Comparison of ENCODE assay signal across 22 cellular contexts in the genomic region with DNA sequence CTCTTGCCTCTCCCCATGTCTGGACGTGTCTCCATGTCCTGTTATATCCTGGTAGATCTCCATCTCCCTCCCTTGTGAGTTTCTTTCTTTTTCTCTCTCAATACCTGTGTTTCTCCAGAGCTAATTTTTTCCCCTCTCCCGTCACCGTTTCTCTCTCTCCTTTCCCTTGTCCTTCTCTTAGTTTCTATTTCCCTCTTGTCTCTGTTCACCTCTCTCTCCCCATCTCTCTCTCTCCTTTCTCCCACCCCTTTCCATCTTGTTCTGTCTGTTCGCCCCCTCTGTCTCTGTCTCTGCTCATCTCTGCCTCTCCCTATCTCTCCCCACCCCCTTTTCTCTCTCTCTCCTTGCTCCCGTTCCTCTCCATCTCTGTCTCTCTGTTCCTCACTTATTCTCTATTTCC. TPM values are rescaled to one million over a fixed set of nuclear protein-coding genes. Genes with fewer than 3 reads are reported as not detected.
DNase-seq lines count a peak whose midpoint lies in the region; ATAC-seq and TF ChIP-seq lines count a peak whose summit lies in the region.
"Had no signal": no experiment of that assay in that cellular context is flagged by ENCODE, and none has a peak within 500 bp of the region (broad histone marks: within the 10 kb centered on the region; RNA-seq: fewer than 3 reads in every experiment).

No MANE protein-coding gene starts in this region.

- no peak for ATAC-seq in activated CD4-positive, CD25-positive, alpha-beta regulatory T cell treated with anti-CD3 and anti-CD28 coated beads, Interleukin-2, amount 50 U/mL, for 24 hours
- ATAC-seq in natural killer cell (no peak), GM18520 (IDR thresholded peaks at IDR 0.05; ENCODE audit: unreplicated experiment) (no peak)
- ATAC-seq: CD8-positive, alpha-beta T cell; GM12878 had no signal

- H3K36me3 ChIP-seq in HEK293 (ENCODE audit: control insufficient read depth in 2 of 2, insufficient read depth in 1 of 2, low read length in 2 of 2) = no peaks in the 10 kb centered on the region
- H3K36me3 ChIP-seq: BLaER1 treated with 17β-estradiol and CSF1 and Interleukin-3, amounts not matched to agents 10 nM and 100 nM had no signal

- H3K4me3 ChIP-seq in HEK293 (ENCODE audit: low read depth, low read length) (no peak overlapping the region), dorsolateral prefrontal cortex (peak overlapping the region in 4 of 59 donors; percentile 2 to 15 (median 10))
- H3K4me3 ChIP-seq: BLaER1 treated with 17β-estradiol and CSF1 and Interleukin-3, amounts not matched to agents 10 nM and 100 nM; GM12878 had no signal

- H3K27me3 ChIP-seq in dorsolateral prefrontal cortex = peaks cover 0 to 26% (median 0%) of the 10 kb centered on the region in 45 donors

- H3K9me3 ChIP-seq in HEK293 (ENCODE audit: control insufficient read depth, insufficient read depth, low read depth, low read length) = no peaks in the 10 kb centered on the region

- no peaks in the 10 kb centered on the region for H3K36me3 Mint-ChIP-seq in natural killer cell
- H3K36me3 Mint-ChIP-seq: CD8-positive, alpha-beta T cell had no signal

- no peak overlapping the region for H3K4me3 Mint-ChIP-seq in natural killer cell
- H3K4me3 Mint-ChIP-seq: B cell; CD4-positive, alpha-beta T cell; CD8-positive, alpha-beta T cell had no signal

- H3K4me1 Mint-ChIP-seq in natural killer cell = no peaks in the 10 kb centered on the region
- H3K4me1 Mint-ChIP-seq: B cell had no signal

- peaks cover 21 to 22% of the 10 kb centered on the region in 2 donors for H3K27me3 Mint-ChIP-seq in natural killer cell (ENCODE audit: low read depth in 2 of 2)

- no peak for DNase-seq in dorsolateral prefrontal cortex
- no peak for DNase-seq in natural killer cell
- DNase-seq: 8988T; AML-193; Caco-2; Calu3; CD4-positive, alpha-beta T cell; CD8-positive, alpha-beta T cell; DMS 273 treated with DMSO at 0.1 percent for 48 hours; DMS153; DMS53; DMS79; DND-41; EL; GDM1 had no signal

- POLR2A ChIA-PET in HEK293 (lab: Yijun Ruan, JAX) = no interaction called here

- intact Hi-C loops in dorsolateral prefrontal cortex (cut with DNase I) = no loop called here
- intact Hi-C loops in natural killer cell (cut with micrococcal nuclease) = no loop called here

- no peaks in the 10 kb centered on the region for H3K4me1 ChIP-seq in HEK293 (ENCODE audit: control insufficient read depth, insufficient read depth, low read length)
- H3K4me1 ChIP-seq: BLaER1 treated with 17β-estradiol and CSF1 and Interleukin-3, amounts not matched to agents 10 nM and 100 nM; Caco-2 had no signal

- H3K9me3 Mint-ChIP-seq in natural killer cell = peaks cover 0 to 2% of the 10 kb centered on the region in 2 donors
- H3K9me3 Mint-ChIP-seq: CD4-positive, alpha-beta T cell had no signal

- TF ChIP-seq CTCF in HEK293 (tag by site-specific recombination; IDR thresholded peaks at IDR 0.05) (no peak), dorsolateral prefrontal cortex (IDR thresholded peaks at IDR 0.05 in 54 of 56, conservative IDR thresholded peaks at IDR 0.05 in 2 of 56; ENCODE audit: low read depth in 1 of 56, partially characterized antibody in 56 of 56) (no peak), natural killer cell (IDR thresholded peaks at IDR 0.05) (no peak)

- CTCF ChIA-PET in HEK293 (lab: Yijun Ruan, JAX) = interaction anchor here (0.7 to 1.1 kb wide), 2 partner anchors 183 to 251 kb away, joined by 3 to 4 read pairs; no protein-coding TSS in a partner anchor

- no peak overlapping the region for H3K27ac Mint-ChIP-seq in natural killer cell
- H3K27ac Mint-ChIP-seq: B cell; CD4-positive, alpha-beta T cell; CD8-positive, alpha-beta T cell had no signal

- H3K27ac ChIP-seq in HEK293 (ENCODE audit: extremely low read depth, low read depth, low read length) (no peak overlapping the region), dorsolateral prefrontal cortex (peak overlapping the region in 30 of 59 donors; percentile 6 to 83 (median 36))
- H3K27ac ChIP-seq: BLaER1 treated with 17β-estradiol and CSF1 and Interleukin-3, amounts not matched to agents 10 nM and 100 nM; C4-2B had no signal

TF ChIP-seq in HEK293, 187 proteins besides CTCF, POLR2A, EP300 and RAD21 (continues in another document):
- TF ChIP-seq BCL11A (tag by site-specific recombination; IDR thresholded peaks at IDR 0.05; ENCODE audit: low read depth) = no peak
- no peak for TF ChIP-seq ZNF555 (tag by site-specific recombination; conservative IDR thresholded peaks at IDR 0.05)
- no peak for TF ChIP-seq ZNF501 (tag by site-specific recombination; IDR thresholded peaks at IDR 0.05)
- no peak for TF ChIP-seq ZFP3 (tag by site-specific recombination; IDR thresholded peaks at IDR 0.05; ENCODE audit: low read depth)
- TF ChIP-seq, protein P1, sequence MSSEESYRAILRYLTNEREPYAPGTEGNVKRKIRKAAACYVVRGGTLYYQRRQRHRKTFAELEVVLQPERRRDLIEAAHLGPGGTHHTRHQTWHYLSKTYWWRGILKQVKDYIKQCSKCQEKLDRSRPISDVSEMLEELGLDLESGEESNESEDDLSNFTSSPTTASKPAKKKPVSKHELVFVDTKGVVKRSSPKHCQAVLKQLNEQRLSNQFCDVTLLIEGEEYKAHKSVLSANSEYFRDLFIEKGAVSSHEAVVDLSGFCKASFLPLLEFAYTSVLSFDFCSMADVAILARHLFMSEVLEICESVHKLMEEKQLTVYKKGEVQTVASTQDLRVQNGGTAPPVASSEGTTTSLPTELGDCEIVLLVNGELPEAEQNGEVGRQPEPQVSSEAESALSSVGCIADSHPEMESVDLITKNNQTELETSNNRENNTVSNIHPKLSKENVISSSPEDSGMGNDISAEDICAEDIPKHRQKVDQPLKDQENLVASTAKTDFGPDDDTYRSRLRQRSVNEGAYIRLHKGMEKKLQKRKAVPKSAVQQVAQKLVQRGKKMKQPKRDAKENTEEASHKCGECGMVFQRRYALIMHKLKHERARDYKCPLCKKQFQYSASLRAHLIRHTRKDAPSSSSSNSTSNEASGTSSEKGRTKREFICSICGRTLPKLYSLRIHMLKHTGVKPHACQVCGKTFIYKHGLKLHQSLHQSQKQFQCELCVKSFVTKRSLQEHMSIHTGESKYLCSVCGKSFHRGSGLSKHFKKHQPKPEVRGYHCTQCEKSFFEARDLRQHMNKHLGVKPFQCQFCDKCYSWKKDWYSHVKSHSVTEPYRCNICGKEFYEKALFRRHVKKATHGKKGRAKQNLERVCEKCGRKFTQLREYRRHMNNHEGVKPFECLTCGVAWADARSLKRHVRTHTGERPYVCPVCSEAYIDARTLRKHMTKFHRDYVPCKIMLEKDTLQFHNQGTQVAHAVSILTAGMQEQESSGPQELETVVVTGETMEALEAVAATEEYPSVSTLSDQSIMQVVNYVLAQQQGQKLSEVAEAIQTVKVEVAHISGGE (tag by site-specific recombination; conservative IDR thresholded peaks at IDR 0.05; ENCODE audit: low read depth) = no peak
- TF ChIP-seq, protein P2, sequence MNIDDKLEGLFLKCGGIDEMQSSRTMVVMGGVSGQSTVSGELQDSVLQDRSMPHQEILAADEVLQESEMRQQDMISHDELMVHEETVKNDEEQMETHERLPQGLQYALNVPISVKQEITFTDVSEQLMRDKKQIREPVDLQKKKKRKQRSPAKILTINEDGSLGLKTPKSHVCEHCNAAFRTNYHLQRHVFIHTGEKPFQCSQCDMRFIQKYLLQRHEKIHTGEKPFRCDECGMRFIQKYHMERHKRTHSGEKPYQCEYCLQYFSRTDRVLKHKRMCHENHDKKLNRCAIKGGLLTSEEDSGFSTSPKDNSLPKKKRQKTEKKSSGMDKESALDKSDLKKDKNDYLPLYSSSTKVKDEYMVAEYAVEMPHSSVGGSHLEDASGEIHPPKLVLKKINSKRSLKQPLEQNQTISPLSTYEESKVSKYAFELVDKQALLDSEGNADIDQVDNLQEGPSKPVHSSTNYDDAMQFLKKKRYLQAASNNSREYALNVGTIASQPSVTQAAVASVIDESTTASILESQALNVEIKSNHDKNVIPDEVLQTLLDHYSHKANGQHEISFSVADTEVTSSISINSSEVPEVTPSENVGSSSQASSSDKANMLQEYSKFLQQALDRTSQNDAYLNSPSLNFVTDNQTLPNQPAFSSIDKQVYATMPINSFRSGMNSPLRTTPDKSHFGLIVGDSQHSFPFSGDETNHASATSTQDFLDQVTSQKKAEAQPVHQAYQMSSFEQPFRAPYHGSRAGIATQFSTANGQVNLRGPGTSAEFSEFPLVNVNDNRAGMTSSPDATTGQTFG (tag by site-specific recombination; IDR thresholded peaks at IDR 0.05; ENCODE audit: borderline replicate concordance) = no peak
- TF ChIP-seq ZNF391 (tag by site-specific recombination; IDR thresholded peaks at IDR 0.05; ENCODE audit: borderline replicate concordance, low read depth) = no peak
- 0 out of 2 replicates have a peak, but pooled peaks have one; percentile 2 for TF ChIP-seq ZBTB20 (tag by site-specific recombination; IDR thresholded peaks at IDR 0.05)
- TF ChIP-seq ZNF335 (tag by site-specific recombination; conservative IDR thresholded peaks at IDR 0.05) = no peak
- no peak for TF ChIP-seq GLI4 (tag by site-specific recombination; IDR thresholded peaks at IDR 0.05)
- peak; percentile 97 for TF ChIP-seq PRDM1 (tag by site-specific recombination; IDR thresholded peaks at IDR 0.05)
- no peak for TF ChIP-seq SCRT2 (tag by site-specific recombination; IDR thresholded peaks at IDR 0.05)
- 0 out of 2 replicates have a peak, but pooled peaks have one; percentile 19 for TF ChIP-seq ZNF311 (tag by site-specific recombination; IDR thresholded peaks at IDR 0.05; ENCODE audit: borderline replicate concordance)

RNA-seq across cellular contexts. Expression of a gene that starts 13.0 kb away (rescaled TPM):
- total RNA-seq in dorsolateral prefrontal cortex = 100 to 1,000 TPM in 69 of 120 experiments, 10 to 100 TPM in 51; 22.2 to 179 (median 105) TPM
- under 1 TPM in 1 of 3 donors, not detected in 2; 0.20 TPM for total RNA-seq in natural killer cell
- total RNA-seq: B cell; CD4-positive, alpha-beta T cell; CD8-positive, alpha-beta T cell; GM12878 had no signal

RNA-seq across cellular contexts. Expression of a gene that starts 25.3 kb away (rescaled TPM):
- total RNA-seq in dorsolateral prefrontal cortex (10 to 100 TPM in 119 of 120 experiments, 1 to 10 TPM in 1; 9.5 to 40.3 (median 18.4) TPM), natural killer cell (1 to 10 TPM; 3.0 to 4.2 (median 3.6) TPM)

RNA-seq across cellular contexts. Expression of a gene that starts 39.3 kb away (rescaled TPM):
- total RNA-seq in dorsolateral prefrontal cortex (100 to 1,000 TPM in 12 of 120 experiments, 10 to 100 TPM in 108; 26.3 to 120 (median 70.9) TPM), natural killer cell (not detected)
- total RNA-seq: B cell; CD8-positive, alpha-beta T cell; GM12878 had no signal

RNA-seq across cellular contexts. Expression of a gene that starts 56.2 kb away (rescaled TPM):
- total RNA-seq in dorsolateral prefrontal cortex (100 to 1,000 TPM; 102 to 294 (median 206) TPM), natural killer cell (100 to 1,000 TPM; 192 to 215 (median 192) TPM)

Comparison
In these comparisons a context has a peak if more than half of its experiments do, and no peak if none do; other contexts are left out.
1. RNA of a gene that starts 13.0 kb away (total RNA-seq): 22.2 to 179 TPM in dorsolateral prefrontal cortex; 0.20 TPM in natural killer cell; every median in the first group is over 10 times any median in the second.
2. RNA of a gene that starts 39.3 kb away (total RNA-seq): 26.3 to 120 TPM in dorsolateral prefrontal cortex; not detected in natural killer cell; every median in the first group is over 10 times any median in the second.